ENCODE assay signal across 1 cellular context in genomic region chr12:108017658-108018057, GRCh38.
TF ChIP-seq lines count a peak whose summit lies in the region.

No MANE protein-coding gene starts in this region.

TF ChIP-seq in neural cell, 6 proteins besides CTCF, POLR2A, EP300 and RAD21 (continued from another document):
- TF ChIP-seq TAF1 (IDR thresholded peaks at IDR 0.05; ENCODE audit: low read depth) (no peak), SMC3 (conservative IDR thresholded peaks at IDR 0.05; ENCODE audit: poor library complexity) (no peak)
